30 cellular contexts compared by ENCODE assay signal in genomic region chr11:83280256-83280655, GRCh38.
"Had no signal": no experiment of that assay in that cellular context is flagged by ENCODE, and none has a peak within 500 bp of the region (broad histone marks: within the 10 kb centered on the region; RNA-seq: fewer than 3 reads in every experiment).

No MANE protein-coding gene starts in this region.

- H3K27ac ChIP-seq: brain microvascular endothelial cell, dorsolateral prefrontal cortex, gastroesophageal sphincter, sigmoid colon, spleen, upper lobe of left lung had no signal

- H3K27ac Mint-ChIP-seq: activated naive CD4-positive, alpha-beta T cell treated with anti-CD3 and anti-CD28 coated beads for 36 hours; activated naive CD8-positive, alpha-beta T cell treated with anti-CD3 and anti-CD28 coated beads, Interleukin-2, amount 10 ng/mL, durations not matched to agents 7 days and 5 days; activated T-cell treated with anti-CD3 and anti-CD28 coated beads, Interleukin-2, amount 50 U/mL, for 72 hours; effector memory CD8-positive, alpha-beta T cell; memory B cell; WTC11 had no signal

- DNase-seq: activated CD4-positive, alpha-beta T cell treated with anti-CD3 and anti-CD28 coated beads, Interleukin-2, amount 50 U/mL, for 48 hours; activated CD8-positive, alpha-beta memory T cell treated with anti-CD3 and anti-CD28 coated beads, Interleukin-2, amount 50 U/mL, for 48 hours; activated effector memory CD4-positive, alpha-beta T cell treated with Interleukin-2 at 50 U/mL for 16 hours; activated naive CD4-positive, alpha-beta T cell treated with anti-CD3 and anti-CD28 coated beads for 36 hours; activated naive CD8-positive, alpha-beta T cell treated with anti-CD3 and anti-CD28 coated beads, Interleukin-2, amount 10 ng/mL, durations not matched to agents 7 days and 5 days; activated T-cell treated with anti-CD3 and anti-CD28 coated beads, Interleukin-2, amount 50 U/mL, for 72 hours; brain microvascular endothelial cell; caudate nucleus; dorsolateral prefrontal cortex; effector memory CD8-positive, alpha-beta T cell; head of caudate nucleus; hypothalamus; islet precursor cell; left colon; occipital lobe; posterior cingulate gyrus; sigmoid colon; spleen; stimulated activated CD4-positive, alpha-beta T cell treated with anti-CD3 and anti-CD28 coated beads, Interleukin-4, amount 100 ng/mL, for 1 hour; stimulated activated naive CD8-positive, alpha-beta T cell treated with anti-CD3 and anti-CD28 coated beads, Interleukin-15, Interleukin-2, amounts not matched to agents 100 U/mL and 50 U/mL, for 24 hours; T-helper 1 cell; T-helper 9 cell; upper lobe of left lung had no signal

- H3K4me3 ChIP-seq: dorsolateral prefrontal cortex, gastroesophageal sphincter, sigmoid colon, spleen, upper lobe of left lung had no signal

- H3K27me3 ChIP-seq: brain microvascular endothelial cell, dorsolateral prefrontal cortex, gastroesophageal sphincter, sigmoid colon, spleen, upper lobe of left lung had no signal

- FAIRE-seq: colon, endothelial cell of umbilical vein had no signal

- ATAC-seq: activated T-cell treated with anti-CD3 and anti-CD28 coated beads, Interleukin-2, amount 50 U/mL, for 72 hours; effector memory CD8-positive, alpha-beta T cell; esophagus mucosa; gastroesophageal sphincter; left colon; stimulated activated naive CD8-positive, alpha-beta T cell treated with anti-CD3 and anti-CD28 coated beads, Interleukin-15, Interleukin-2, amounts not matched to agents 100 U/mL and 50 U/mL, for 24 hours; WTC11 had no signal

- H3K9me3 Mint-ChIP-seq: activated naive CD4-positive, alpha-beta T cell treated with anti-CD3 and anti-CD28 coated beads for 36 hours; activated naive CD8-positive, alpha-beta T cell treated with anti-CD3 and anti-CD28 coated beads, Interleukin-2, amount 10 ng/mL, durations not matched to agents 7 days and 5 days; activated T-cell treated with anti-CD3 and anti-CD28 coated beads, Interleukin-2, amount 50 U/mL, for 72 hours; effector memory CD8-positive, alpha-beta T cell; memory B cell; neural crest cell; WTC11 had no signal

- H3K27me3 Mint-ChIP-seq: activated naive CD8-positive, alpha-beta T cell treated with anti-CD3 and anti-CD28 coated beads, Interleukin-2, amount 10 ng/mL, durations not matched to agents 7 days and 5 days; effector memory CD8-positive, alpha-beta T cell; memory B cell had no signal

- H3K4me3 Mint-ChIP-seq: activated naive CD4-positive, alpha-beta T cell treated with anti-CD3 and anti-CD28 coated beads for 36 hours; activated naive CD8-positive, alpha-beta T cell treated with anti-CD3 and anti-CD28 coated beads, Interleukin-2, amount 10 ng/mL, durations not matched to agents 7 days and 5 days; activated T-cell treated with anti-CD3 and anti-CD28 coated beads, Interleukin-2, amount 50 U/mL, for 72 hours; effector memory CD8-positive, alpha-beta T cell; memory B cell; neural crest cell; WTC11 had no signal

- H3K9me3 ChIP-seq: gastroesophageal sphincter, sigmoid colon, spleen, upper lobe of left lung had no signal
